Comparison of ENCODE assay signal across 1 cellular context in genomic region chr1:24202987-24203386, GRCh38.
TF ChIP-seq lines count a peak whose summit lies in the region.

No MANE protein-coding gene starts in this region.

TF ChIP-seq in GM12878, 131 proteins besides CTCF, POLR2A, EP300 and RAD21:
- 0 out of 3 replicates have a peak, but pooled peaks of 1 of the 2 experiments have one; percentile 27 for TF ChIP-seq EGR1 (IDR thresholded peaks at IDR 0.05; ENCODE audit: borderline replicate concordance in 1 of 2, low read depth in 2 of 2, low read length in 2 of 2)
- no peak for TF ChIP-seq JUNB (IDR thresholded peaks at IDR 0.05)
